8 cellular contexts compared by ENCODE assay signal in genomic region chr9:97703437-97704326, GRCh38. TPM values are rescaled to one million over a fixed set of nuclear protein-coding genes. Genes with fewer than 3 reads are reported as not detected.
DNase-seq lines count a peak whose midpoint lies in the region; ATAC-seq and TF ChIP-seq lines count a peak whose summit lies in the region.

No MANE protein-coding gene starts in this region.

- DNase-seq in AG10803 (ENCODE audit: low read depth) = peak; percentile 82
- peak; percentile 63 for DNase-seq in Panc1 (ENCODE audit: low read depth, low spot score)
- DNase-seq in choroid plexus epithelial cell (ENCODE audit: low read depth) = peak; percentile 86
- no peak for DNase-seq in sigmoid colon
- DNase-seq in NCI-H526 (lab: John Stamatoyannopoulos, UW) = no peak
- DNase-seq in NCI-H82 (lab: John Stamatoyannopoulos, UW) = no peak

- H3K27me3 ChIP-seq in Panc1 (ENCODE audit: control insufficient read depth, insufficient read depth, low read length) (no peaks in the 10 kb centered on the region), sigmoid colon (no peaks in the 10 kb centered on the region)

- in situ Hi-C loops in Panc1 (cut with HindIII; ENCODE audit: low pct_unique_long_range_greater_than_20kb, low sequenced_read_pairs) = no loop called here

- TF ChIP-seq POLR2A in sigmoid colon (IDR thresholded peaks at IDR 0.05) = no peak

- H3K27ac ChIP-seq in Panc1 (ENCODE audit: low read length) (no peak overlapping the region), sigmoid colon (peak overlapping the region; percentile 51 to 76 (median 63))

- ATAC-seq in GM21423 (IDR thresholded peaks at IDR 0.05; ENCODE audit: unreplicated experiment) = peak; percentile 62
- ATAC-seq in Panc1 = no peak; the same call in 1 of the 2 replicates
- no peak for ATAC-seq in GM18873 (IDR thresholded peaks at IDR 0.05; ENCODE audit: low FRiP score, unreplicated experiment)

- H3K36me3 ChIP-seq in Panc1 (ENCODE audit: control insufficient read depth, insufficient read depth, low read length) (no peaks in the 10 kb centered on the region), sigmoid colon (no peaks in the 10 kb centered on the region)

- H3K4me1 ChIP-seq in Panc1 (ENCODE audit: control insufficient read depth, insufficient read depth, low read length) (no peaks in the 10 kb centered on the region), sigmoid colon (peaks cover 0 to 14% (median 9%) of the 10 kb centered on the region in 4 donors)

- CTCF ChIA-PET in Panc1 (lab: Charles Lee) = no interaction called here

- no peak for TF ChIP-seq CTCF in AG10803 (conservative IDR thresholded peaks at IDR 0.05; ENCODE audit: low read length)
- no peak for TF ChIP-seq CTCF in Panc1 (IDR thresholded peaks at IDR 0.05)
- no peak for TF ChIP-seq CTCF in choroid plexus epithelial cell (conservative IDR thresholded peaks at IDR 0.05; ENCODE audit: low read depth, low read length)
- TF ChIP-seq CTCF in sigmoid colon (IDR thresholded peaks at IDR 0.05) = no peak

- H3K9me3 ChIP-seq in Panc1 (ENCODE audit: control insufficient read depth, insufficient read depth, low read depth, low read length) = no peaks in the 10 kb centered on the region
- no peaks in the 10 kb centered on the region for H3K9me3 ChIP-seq in sigmoid colon

- WGBS in sigmoid colon, 2 donors = 74 to 85% methylated on average over 11 of the region's 11 CpGs

- BruUV-seq in Panc1 (replicated peaks; lab: Mats Ljungman, UMichigan) = no TSS peak

- POLR2A ChIA-PET in Panc1 (lab: Charles Lee) = no interaction called here

- intact Hi-C loops in Panc1 (cut with micrococcal nuclease; ENCODE audit: unreplicated experiment) = no loop called here
- intact Hi-C loops in sigmoid colon (cut with DNase I) = no loop called here

- H3K4me3 ChIP-seq in AG10803 (ENCODE audit: low read length) (no peak overlapping the region), Panc1 (ENCODE audit: low read depth in 2 of 2, low read length in 2 of 2) (no peak overlapping the region), choroid plexus epithelial cell (ENCODE audit: low read depth, low read length) (no peak overlapping the region), sigmoid colon (no peak overlapping the region)

- no peak for TF ChIP-seq EP300 in sigmoid colon (IDR thresholded peaks at IDR 0.05)

RNA-seq across cellular contexts. Expression of gene XPA, which starts 6.5 kb away (rescaled TPM):
- total RNA-seq in Panc1 (2021; ENCODE audit: unreplicated experiment) (7.1 TPM), sigmoid colon (10 to 100 TPM; 21.7 to 33.2 (median 31.2) TPM)
- polyA plus RNA-seq in Panc1 (2012; ENCODE audit: insufficient read length) = 7.0 TPM
- 10 to 100 TPM in 2 of 3 donors, 1 to 10 TPM in 1; 8.8 to 16.2 (median 12.5) TPM for polyA plus RNA-seq in sigmoid colon

Comparison
In these comparisons a context has a peak if more than half of its experiments do, and no peak if none do; other contexts are left out.
1. DNase-seq: peak in AG10803 (single experiment), Panc1 (single experiment) and choroid plexus epithelial cell (single experiment); none in sigmoid colon (single experiment), NCI-H526 (0 of 2) and NCI-H82 (single experiment).